Comparison of ENCODE assay signal across 8 cellular contexts in the genomic region with DNA sequence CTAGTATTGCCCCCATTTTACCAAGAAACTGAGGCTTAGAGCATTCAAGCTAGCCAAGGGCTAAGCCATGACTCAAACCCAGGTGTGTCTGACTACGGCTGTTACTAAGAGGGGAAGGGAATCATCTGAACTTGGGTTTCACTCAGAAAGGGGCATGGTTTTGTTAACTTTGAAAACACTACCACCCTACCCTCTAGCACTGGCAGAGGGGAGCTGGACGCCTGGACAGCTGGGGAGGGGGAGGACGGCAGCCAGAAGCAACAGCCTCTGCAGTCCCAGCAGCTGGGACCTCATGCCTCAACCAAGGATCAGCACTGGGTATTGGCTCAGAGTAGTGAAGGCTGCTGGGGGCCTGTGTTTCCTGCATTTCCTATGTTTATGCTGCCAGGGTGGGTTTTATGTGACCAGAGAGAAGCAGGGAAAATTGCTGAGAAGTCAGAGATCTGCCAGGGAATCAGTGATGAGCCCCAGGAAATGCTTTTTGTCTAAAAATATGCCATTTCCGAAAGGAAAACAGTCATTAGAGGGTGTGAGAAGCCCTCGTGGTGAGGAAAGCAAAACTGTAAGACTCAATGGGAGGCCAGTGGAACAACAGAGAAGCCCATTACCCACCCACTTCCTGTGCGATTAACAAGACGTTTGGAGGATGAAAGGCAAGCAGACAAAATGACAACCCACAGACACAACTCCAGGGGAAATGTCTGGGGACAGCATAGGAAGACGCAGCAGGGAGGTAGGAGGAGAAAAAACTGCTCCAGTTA. TPM values are rescaled to one million over a fixed set of nuclear protein-coding genes. Genes with fewer than 3 reads are reported as not detected.
A peak's percentile ranks its signal among the peaks of the same experiment; 100 is the strongest.
DNase-seq lines count a peak whose midpoint lies in the region; ATAC-seq lines count a peak whose summit lies in the region.

No MANE protein-coding gene starts in this region.

- peak; percentile 78 to 84 for ATAC-seq in activated T-cell treated with anti-CD3 and anti-CD28 coated beads, Interleukin-2, amount 50 U/mL, for 72 hours (replicated peaks in 1 of 2)
- ATAC-seq in GM19397 (IDR thresholded peaks at IDR 0.05; ENCODE audit: unreplicated experiment) (no peak), HG03159 (IDR thresholded peaks at IDR 0.05; ENCODE audit: unreplicated experiment) (no peak), HG02642 (IDR thresholded peaks at IDR 0.05; ENCODE audit: poor library complexity, unreplicated experiment) (no peak)

- no peaks in the 10 kb centered on the region for H3K9me3 Mint-ChIP-seq in CD8-positive, alpha-beta memory T cell
- H3K9me3 Mint-ChIP-seq in activated T-cell treated with anti-CD3 and anti-CD28 coated beads, Interleukin-2, amount 50 U/mL, for 72 hours: no peaks in the 10 kb centered on the region

- DNase-seq in CD8-positive, alpha-beta memory T cell: peak; percentile 15 to 70 (median 65)
- DNase-seq in KG1 (lab: John Stamatoyannopoulos, UW) (peak; percentile 51), T1000 (lab: John Stamatoyannopoulos, UW) (no peak)
- peak; percentile 45 to 48 for DNase-seq in activated T-cell treated with anti-CD3 and anti-CD28 coated beads, Interleukin-2, amount 50 U/mL, for 72 hours

- peaks cover 0 to 4% (median 0%) of the 10 kb centered on the region in 3 donors for H3K36me3 Mint-ChIP-seq in CD8-positive, alpha-beta memory T cell
- H3K36me3 Mint-ChIP-seq in activated T-cell treated with anti-CD3 and anti-CD28 coated beads, Interleukin-2, amount 50 U/mL, for 72 hours (ENCODE audit: insufficient read depth in 2 of 2): no peaks in the 10 kb centered on the region

- peaks cover 53 to 59% (median 53%) of the 10 kb centered on the region in 3 donors for H3K4me1 Mint-ChIP-seq in CD8-positive, alpha-beta memory T cell
- H3K4me1 Mint-ChIP-seq in activated T-cell treated with anti-CD3 and anti-CD28 coated beads, Interleukin-2, amount 50 U/mL, for 72 hours (ENCODE audit: low read depth): peaks cover 79% of the 10 kb centered on the region

- peak overlapping the region; percentile 4 to 76 (median 62) for H3K4me3 Mint-ChIP-seq in CD8-positive, alpha-beta memory T cell
- H3K4me3 Mint-ChIP-seq in activated T-cell treated with anti-CD3 and anti-CD28 coated beads, Interleukin-2, amount 50 U/mL, for 72 hours: peak overlapping the region; percentile 63 to 74

- no peak overlapping the region for H3K27ac ChIP-seq in CD8-positive, alpha-beta memory T cell (ENCODE audit: low read depth, low read length)
- peak overlapping the region; percentile 82 for H3K27ac ChIP-seq in mesodermal cell (ENCODE audit: low read depth, low read length, severe bottlenecking)

- WGBS in mesodermal cell (ENCODE audit: insufficient coverage in 2 of 2), 2 experiments: 33 to 55% methylated on average over 2 to 5 of the region's 8 CpGs

- no peaks in the 10 kb centered on the region for H3K27me3 ChIP-seq in CD8-positive, alpha-beta memory T cell (ENCODE audit: insufficient read depth, low read length, poor library complexity, severe bottlenecking)

- peak overlapping the region; percentile 10 for H3K4me3 ChIP-seq in CD8-positive, alpha-beta memory T cell (ENCODE audit: low read length)
- no peak overlapping the region for H3K4me3 ChIP-seq in mesodermal cell (ENCODE audit: extremely low read depth, insufficient read depth, low read length, poor library complexity, severe bottlenecking)

- no peaks in the 10 kb centered on the region for H3K27me3 Mint-ChIP-seq in CD8-positive, alpha-beta memory T cell
- H3K27me3 Mint-ChIP-seq in activated T-cell treated with anti-CD3 and anti-CD28 coated beads, Interleukin-2, amount 50 U/mL, for 72 hours (ENCODE audit: low read depth): no peaks in the 10 kb centered on the region

- no peaks in the 10 kb centered on the region for H3K36me3 ChIP-seq in CD8-positive, alpha-beta memory T cell (ENCODE audit: insufficient read depth, low read length)
- no peaks in the 10 kb centered on the region for H3K36me3 ChIP-seq in mesodermal cell (ENCODE audit: control insufficient read depth, insufficient read depth, low read length)

- H3K27ac Mint-ChIP-seq in CD8-positive, alpha-beta memory T cell: peak overlapping the region; percentile 32 to 97 (median 76)
- peak overlapping the region; percentile 70 for H3K27ac Mint-ChIP-seq in activated T-cell treated with anti-CD3 and anti-CD28 coated beads, Interleukin-2, amount 50 U/mL, for 72 hours

- CTCF ChIA-PET in CD8-positive, alpha-beta memory T cell (lab: Charles Lee): no interaction called here

- POLR2A ChIA-PET in CD8-positive, alpha-beta memory T cell (lab: Charles Lee): no interaction called here

- H3K4me1 ChIP-seq in CD8-positive, alpha-beta memory T cell (ENCODE audit: insufficient read depth, low read length): peaks cover 54% of the 10 kb centered on the region
- peaks cover 56% of the 10 kb centered on the region for H3K4me1 ChIP-seq in mesodermal cell (ENCODE audit: control insufficient read depth, insufficient read depth, low read length, poor library complexity, severe bottlenecking)

- H3K9me3 ChIP-seq in CD8-positive, alpha-beta memory T cell (ENCODE audit: low read length): no peaks in the 10 kb centered on the region
- H3K9me3 ChIP-seq in mesodermal cell (ENCODE audit: control insufficient read depth, low read length): no peaks in the 10 kb centered on the region

RNA-seq across cellular contexts. Expression of a gene that starts 41.2 kb away (rescaled TPM):
- total RNA-seq in CD8-positive, alpha-beta memory T cell: under 1 TPM; 0.28 to 0.47 TPM
- 1.5 TPM for polyA plus RNA-seq in CD8-positive, alpha-beta memory T cell
- 1 to 10 TPM in 1 of 2 donors, under 1 TPM in 1; 0.93 to 2.2 TPM for total RNA-seq in activated T-cell treated with anti-CD3 and anti-CD28 coated beads, Interleukin-2, amount 50 U/mL, for 72 hours
- not detected for polyA plus RNA-seq in mesodermal cell (2013, experiment 1 of 2)
- polyA plus RNA-seq in mesodermal cell (2013, experiment 2 of 2): not detected

Comparison
In these comparisons a context has a peak if more than half of its experiments do, and no peak if none do; other contexts are left out.
1. ATAC-seq: peak in activated T-cell treated with anti-CD3 and anti-CD28 coated beads, Interleukin-2, amount 50 U/mL, for 72 hours (2 of 2); none in GM19397 (single experiment), HG03159 (single experiment) and HG02642 (single experiment).